1 cellular context compared by ENCODE assay signal in genomic region chr20:5797843-5798462, GRCh38.
TF ChIP-seq lines count a peak whose summit lies in the region.

No MANE protein-coding gene starts in this region.

TF ChIP-seq in GM12878, 131 proteins besides CTCF, POLR2A, EP300 and RAD21 (continued from another document and continues in another):
- TF ChIP-seq, protein P1, sequence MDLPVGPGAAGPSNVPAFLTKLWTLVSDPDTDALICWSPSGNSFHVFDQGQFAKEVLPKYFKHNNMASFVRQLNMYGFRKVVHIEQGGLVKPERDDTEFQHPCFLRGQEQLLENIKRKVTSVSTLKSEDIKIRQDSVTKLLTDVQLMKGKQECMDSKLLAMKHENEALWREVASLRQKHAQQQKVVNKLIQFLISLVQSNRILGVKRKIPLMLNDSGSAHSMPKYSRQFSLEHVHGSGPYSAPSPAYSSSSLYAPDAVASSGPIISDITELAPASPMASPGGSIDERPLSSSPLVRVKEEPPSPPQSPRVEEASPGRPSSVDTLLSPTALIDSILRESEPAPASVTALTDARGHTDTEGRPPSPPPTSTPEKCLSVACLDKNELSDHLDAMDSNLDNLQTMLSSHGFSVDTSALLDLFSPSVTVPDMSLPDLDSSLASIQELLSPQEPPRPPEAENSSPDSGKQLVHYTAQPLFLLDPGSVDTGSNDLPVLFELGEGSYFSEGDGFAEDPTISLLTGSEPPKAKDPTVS (IDR thresholded peaks at IDR 0.05; ENCODE audit: low read depth, low read length) = no peak
- TF ChIP-seq YY1 (IDR thresholded peaks at IDR 0.05; ENCODE audit: low read depth, low read length) = peak; percentile 90
- peak; percentile 44; the same call in 1 of the 2 replicates for TF ChIP-seq EED (IDR thresholded peaks at IDR 0.05; ENCODE audit: low read depth)
- no peak for TF ChIP-seq SUPT20H (IDR thresholded peaks at IDR 0.05; ENCODE audit: borderline replicate concordance, control insufficient read depth, low read depth, low read length)
- TF ChIP-seq CHD4 (IDR thresholded peaks at IDR 0.05) = no peak
- peak; percentile 66; the same call in 1 of the 2 replicates for TF ChIP-seq CBX5 (IDR thresholded peaks at IDR 0.05; ENCODE audit: low read depth)
- TF ChIP-seq HDGF (IDR thresholded peaks at IDR 0.05) = no peak
- TF ChIP-seq FOXK2 (IDR thresholded peaks at IDR 0.05) = peak; percentile 41; the same call in 1 of the 2 replicates
- peak; percentile 83 for TF ChIP-seq PBX3 (IDR thresholded peaks at IDR 0.05; ENCODE audit: insufficient replicate concordance, low read depth, low read length)
- TF ChIP-seq MYB (IDR thresholded peaks at IDR 0.05; ENCODE audit: borderline replicate concordance, low read depth, low read length) = no peak
- TF ChIP-seq IRF3 (IDR thresholded peaks at IDR 0.05) = no peak
- TF ChIP-seq CBX3 (IDR thresholded peaks at IDR 0.05; ENCODE audit: borderline replicate concordance, low read depth) = no peak
- no peak for TF ChIP-seq KAT2A (conservative IDR thresholded peaks at IDR 0.05; ENCODE audit: control insufficient read depth, low read depth, low read length)
- TF ChIP-seq NR2C1 (IDR thresholded peaks at IDR 0.05) = no peak
- TF ChIP-seq ZBTB40 (IDR thresholded peaks at IDR 0.05; ENCODE audit: borderline replicate concordance) = no peak
- no peak for TF ChIP-seq RFX5 (IDR thresholded peaks at IDR 0.05; ENCODE audit: low read depth, low read length)
- TF ChIP-seq PKNOX1 (IDR thresholded peaks at IDR 0.05) = peak; percentile 65
- no peak for TF ChIP-seq ZBED1 (IDR thresholded peaks at IDR 0.05; ENCODE audit: borderline replicate concordance)
- TF ChIP-seq RUNX3 (IDR thresholded peaks at IDR 0.05; ENCODE audit: low read length) = peak; percentile 81
- TF ChIP-seq NBN (IDR thresholded peaks at IDR 0.05) = peak; percentile 55; the same call in 1 of the 2 replicates
- TF ChIP-seq E2F8 (IDR thresholded peaks at IDR 0.05; ENCODE audit: low read depth, partially characterized antibody) = no peak
- peak; percentile 88 for TF ChIP-seq MXI1 (IDR thresholded peaks at IDR 0.05; ENCODE audit: low read depth, low read length)
- TF ChIP-seq ASH2L (IDR thresholded peaks at IDR 0.05; ENCODE audit: borderline replicate concordance, low read depth) = no peak
- TF ChIP-seq BACH1 (IDR thresholded peaks at IDR 0.05; ENCODE audit: borderline replicate concordance) = 0 out of 2 replicates have a peak, but pooled peaks have one; percentile 13
- TF ChIP-seq SP1 (IDR thresholded peaks at IDR 0.05; ENCODE audit: low read depth, low read length) = peak; percentile 6
- no peak for TF ChIP-seq MAX (IDR thresholded peaks at IDR 0.05; ENCODE audit: low read depth, low read length)
- TF ChIP-seq CHD2 (IDR thresholded peaks at IDR 0.05; ENCODE audit: borderline replicate concordance, low read depth, low read length) = no peak
- no peak for TF ChIP-seq SMAD1 (IDR thresholded peaks at IDR 0.05; ENCODE audit: low read depth, partially characterized antibody)
- TF ChIP-seq ZNF217 (IDR thresholded peaks at IDR 0.05) = peak; percentile 33; the same call in 1 of the 2 replicates
- TF ChIP-seq CUX1 (IDR thresholded peaks at IDR 0.05; ENCODE audit: insufficient replicate concordance, low read depth, low read length) = peak; percentile 88
- peak; percentile 84 for TF ChIP-seq RAD51 (IDR thresholded peaks at IDR 0.05)
- peak; percentile 10 for TF ChIP-seq USF1 (IDR thresholded peaks at IDR 0.05; ENCODE audit: borderline replicate concordance, extremely low read length, insufficient read depth, low read depth, low read length)
- peak; percentile 40 to 81; a peak in 3 of 4 replicates for TF ChIP-seq SRF (IDR thresholded peaks at IDR 0.05; ENCODE audit: low read depth in 2 of 2, low read length in 2 of 2)
- peak; percentile 70 for TF ChIP-seq ATF7 (IDR thresholded peaks at IDR 0.05; ENCODE audit: low read depth)
- TF ChIP-seq BMI1 (IDR thresholded peaks at IDR 0.05; ENCODE audit: borderline replicate concordance) = no peak
- no peak for TF ChIP-seq RB1 (IDR thresholded peaks at IDR 0.05; ENCODE audit: borderline replicate concordance)
- no peak for TF ChIP-seq PAX8 (IDR thresholded peaks at IDR 0.05)
- TF ChIP-seq CREM (IDR thresholded peaks at IDR 0.05; ENCODE audit: low read depth) = 0 out of 2 replicates have a peak, but pooled peaks have one; percentile 43
- TF ChIP-seq MEF2A (IDR thresholded peaks at IDR 0.05; ENCODE audit: insufficient read depth, low read depth, low read length) = no peak
- TF ChIP-seq CBFB (IDR thresholded peaks at IDR 0.05; ENCODE audit: low read depth) = peak; percentile 30; the same call in 1 of the 2 replicates
- TF ChIP-seq, protein P2, sequence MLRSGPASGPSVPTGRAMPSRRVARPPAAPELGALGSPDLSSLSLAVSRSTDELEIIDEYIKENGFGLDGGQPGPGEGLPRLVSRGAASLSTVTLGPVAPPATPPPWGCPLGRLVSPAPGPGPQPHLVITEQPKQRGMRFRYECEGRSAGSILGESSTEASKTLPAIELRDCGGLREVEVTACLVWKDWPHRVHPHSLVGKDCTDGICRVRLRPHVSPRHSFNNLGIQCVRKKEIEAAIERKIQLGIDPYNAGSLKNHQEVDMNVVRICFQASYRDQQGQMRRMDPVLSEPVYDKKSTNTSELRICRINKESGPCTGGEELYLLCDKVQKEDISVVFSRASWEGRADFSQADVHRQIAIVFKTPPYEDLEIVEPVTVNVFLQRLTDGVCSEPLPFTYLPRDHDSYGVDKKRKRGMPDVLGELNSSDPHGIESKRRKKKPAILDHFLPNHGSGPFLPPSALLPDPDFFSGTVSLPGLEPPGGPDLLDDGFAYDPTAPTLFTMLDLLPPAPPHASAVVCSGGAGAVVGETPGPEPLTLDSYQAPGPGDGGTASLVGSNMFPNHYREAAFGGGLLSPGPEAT (IDR thresholded peaks at IDR 0.05; ENCODE audit: low read depth) = peak; percentile 76; the same call in 1 of the 2 replicates
